Comparison of ENCODE assay signal across 8 cellular contexts in genomic region chr5:138282918-138283742, GRCh38. TPM values are rescaled to one million over a fixed set of nuclear protein-coding genes. Genes with fewer than 3 reads are reported as not detected.
DNase-seq lines count a peak whose midpoint lies in the region; ATAC-seq and TF ChIP-seq lines count a peak whose summit lies in the region.

No MANE protein-coding gene starts in this region.

- H4K12ac ChIP-seq in trophoblast cell (ENCODE audit: low read depth, low read length), result no peak overlapping the region

- H2AK5ac ChIP-seq in trophoblast cell (ENCODE audit: low read length), result no peak overlapping the region

- H3K79me2 ChIP-seq in trophoblast cell (ENCODE audit: control insufficient read depth, insufficient read depth, low read length, poor library complexity), result no peaks in the 10 kb centered on the region

- no peak overlapping the region for H3K4me2 ChIP-seq in trophoblast cell (ENCODE audit: low read length)

- H3K23ac ChIP-seq in trophoblast cell (ENCODE audit: low read length), result no peak overlapping the region

- H2BK12ac ChIP-seq in trophoblast cell (ENCODE audit: low read length), result no peak overlapping the region

- H3K27me3 ChIP-seq in trophoblast cell (ENCODE audit: insufficient read depth, low read length), result no peaks in the 10 kb centered on the region

- H4K8ac ChIP-seq in trophoblast cell (ENCODE audit: low read depth, low read length), result no peak overlapping the region

- H3K4ac ChIP-seq in trophoblast cell (ENCODE audit: low read depth, low read length), result no peak overlapping the region

- H3K4me3 ChIP-seq in fibroblast of the aortic adventitia (ENCODE audit: low read depth, low read length), result no peak overlapping the region
- H3K4me3 ChIP-seq in trophoblast cell (ENCODE audit: low read depth, low read length), result no peak overlapping the region

- H3K79me1 ChIP-seq in trophoblast cell (ENCODE audit: low read length), result no peaks in the 10 kb centered on the region

- no peak overlapping the region for H2BK120ac ChIP-seq in trophoblast cell (ENCODE audit: insufficient read depth, low read length, poor library complexity)

- no CpG with 5 or more reads among the region's 7 CpGs for WGBS in trophoblast cell (ENCODE audit: extremely low coverage, insufficient coverage, insufficient read length)

- no peak overlapping the region for H3K14ac ChIP-seq in trophoblast cell (ENCODE audit: low read length)

- peak; percentile 42 for DNase-seq in EL
- peak; percentile 57 for DNase-seq in HuH-7 (ENCODE audit: low spot score)
- peak; percentile 78 for DNase-seq in fibroblast of the aortic adventitia (ENCODE audit: low read depth)
- DNase-seq in trophoblast cell, result peak; percentile 35 to 68
- no peak for DNase-seq in activated CD4-positive, CD25-positive, alpha-beta regulatory T cell (lab: John Stamatoyannopoulos, UW)
- no peak for DNase-seq in stimulated activated CD4-positive, alpha-beta T cell treated with anti-CD3 and anti-CD28 coated beads, Interleukin-1b, Interleukin-23, amount 100 ng/mL, for 48 hours

- no peak overlapping the region for H2AFZ ChIP-seq in trophoblast cell (ENCODE audit: insufficient read depth, low read length, poor library complexity)

- H3K36me3 ChIP-seq in trophoblast cell (ENCODE audit: control insufficient read depth in 1 of 2, insufficient read depth in 2 of 2, low read length in 2 of 2), result peaks cover 4 to 9% of the 10 kb centered on the region in 2 experiments

- H2BK5ac ChIP-seq in trophoblast cell (ENCODE audit: low read depth, low read length, poor library complexity), result no peak overlapping the region

- no peak overlapping the region for H4K91ac ChIP-seq in trophoblast cell (ENCODE audit: low read depth, low read length)

- TF ChIP-seq CTCF in fibroblast of the aortic adventitia (IDR thresholded peaks at IDR 0.05; ENCODE audit: insufficient read depth, low read length), result peak; percentile 75

- ATAC-seq in SK-N-SH treated with all-trans-retinoic acid at 6 μM for 48 hours, result peak; percentile 99
- no peak for ATAC-seq in HG02970 (IDR thresholded peaks at IDR 0.05; ENCODE audit: low FRiP score, unreplicated experiment)

- H3K9ac ChIP-seq in trophoblast cell (ENCODE audit: low read length), result no peak overlapping the region

- no peaks in the 10 kb centered on the region for H3K4me1 ChIP-seq in trophoblast cell (ENCODE audit: control insufficient read depth in 1 of 2, insufficient read depth in 2 of 2, low read length in 2 of 2)

- no peak overlapping the region for H3K27ac ChIP-seq in trophoblast cell (ENCODE audit: low read depth, low read length)

- no peak overlapping the region for H3K18ac ChIP-seq in trophoblast cell (ENCODE audit: low read length)

- H3K9me3 ChIP-seq in trophoblast cell (ENCODE audit: insufficient read depth, low read depth, low read length), result no peaks in the 10 kb centered on the region

TF ChIP-seq in SK-N-SH treated with all-trans-retinoic acid at 6 μM for 48 hours, 23 proteins besides CTCF, POLR2A, EP300 and RAD21:
- no peak for TF ChIP-seq ISL1 (CRISPR knock-in tag; IDR thresholded peaks at IDR 0.05)
- TF ChIP-seq ARNTL (CRISPR knock-in tag; IDR thresholded peaks at IDR 0.05; ENCODE audit: borderline replicate concordance, low read depth), result no peak
- no peak for TF ChIP-seq ZNF8 (CRISPR knock-in tag; IDR thresholded peaks at IDR 0.05)
- TF ChIP-seq RARB (CRISPR knock-in tag; IDR thresholded peaks at IDR 0.05), result no peak
- TF ChIP-seq BACH2 (CRISPR knock-in tag; IDR thresholded peaks at IDR 0.05; ENCODE audit: borderline replicate concordance), result no peak
- TF ChIP-seq GLIS3 (CRISPR knock-in tag; IDR thresholded peaks at IDR 0.05), result no peak
- TF ChIP-seq SNAI2 (CRISPR knock-in tag; IDR thresholded peaks at IDR 0.05), result no peak
- TF ChIP-seq CREB5 (CRISPR knock-in tag; IDR thresholded peaks at IDR 0.05; ENCODE audit: low read depth), result no peak
- no peak for TF ChIP-seq PPARA (CRISPR knock-in tag; IDR thresholded peaks at IDR 0.05; ENCODE audit: borderline replicate concordance)
- TF ChIP-seq ESRRG (CRISPR knock-in tag; IDR thresholded peaks at IDR 0.05), result no peak
- TF ChIP-seq ZC3H10 (CRISPR knock-in tag; IDR thresholded peaks at IDR 0.05), result no peak
- TF ChIP-seq CSRNP3 (CRISPR knock-in tag; IDR thresholded peaks at IDR 0.05), result no peak
- no peak for TF ChIP-seq TCF4 (CRISPR knock-in tag; IDR thresholded peaks at IDR 0.05; ENCODE audit: borderline replicate concordance)
- no peak for TF ChIP-seq TSHZ2 (CRISPR knock-in tag; IDR thresholded peaks at IDR 0.05)

RNA-seq across cellular contexts. Expression of gene GFRA3, which starts 8.7 kb away (rescaled TPM):
- total RNA-seq in fibroblast of the aortic adventitia (ENCODE audit: low replicate concordance), result not detected in 2 replicates
- 0.05 and 0.14 TPM in 2 replicates for polyA plus RNA-seq in trophoblast cell (2013)

RNA-seq across cellular contexts. Expression of gene CDC25C, which starts 48.5 kb away (rescaled TPM):
- total RNA-seq in fibroblast of the aortic adventitia (ENCODE audit: low replicate concordance), result 0.16 and 8.9 TPM in 2 replicates
- polyA plus RNA-seq in trophoblast cell (2013), result 13.6 and 14.2 TPM in 2 replicates

RNA-seq across cellular contexts. Expression of gene FAM53C, which starts 54.9 kb away (rescaled TPM):
- total RNA-seq in fibroblast of the aortic adventitia (ENCODE audit: low replicate concordance), result 16.4 and 25.6 TPM in 2 replicates
- polyA plus RNA-seq in trophoblast cell (2013), result 39.8 and 41.7 TPM in 2 replicates

Comparison
In these comparisons a context has a peak if more than half of its experiments do, and no peak if none do; other contexts are left out.
1. DNase-seq: peak in EL (single experiment), HuH-7 (single experiment), fibroblast of the aortic adventitia (single experiment) and trophoblast cell (2 of 2); none in activated CD4-positive, CD25-positive, alpha-beta regulatory T cell (0 of 4) and stimulated activated CD4-positive, alpha-beta T cell treated with anti-CD3 and anti-CD28 coated beads, Interleukin-1b, Interleukin-23, amount 100 ng/mL, for 48 hours (single experiment).